Comparison of ENCODE assay signal across 32 cellular contexts in genomic region chr3:150152567-150152966, GRCh38.
"Had no signal": no experiment of that assay in that cellular context is flagged by ENCODE, and none has a peak within 500 bp of the region (broad histone marks: within the 10 kb centered on the region; RNA-seq: fewer than 3 reads in every experiment).

No MANE protein-coding gene starts in this region.

- H3K36me3 ChIP-seq: ascending aorta, brain microvascular endothelial cell had no signal

- ATAC-seq: activated CD4-positive, alpha-beta T cell treated with anti-CD3 and anti-CD28 coated beads for 36 hours; activated CD8-positive, alpha-beta memory T cell treated with anti-CD3 and anti-CD28 coated beads, Interleukin-2, amount 10 ng/mL, durations not matched to agents 7 days and 5 days; activated CD8-positive, alpha-beta T cell treated with anti-CD3 and anti-CD28 coated beads, Interleukin-2, amount 10 ng/mL, durations not matched to agents 7 days and 5 days; activated naive CD4-positive, alpha-beta T cell treated with anti-CD3 and anti-CD28 coated beads, Interleukin-2, amount 50 U/mL, for 72 hours; esophagus mucosa; T-helper 17 cell had no signal

- H3K9me3 Mint-ChIP-seq: activated CD4-positive, alpha-beta memory T cell treated with anti-CD3 and anti-CD28 coated beads for 36 hours; activated CD4-positive, alpha-beta T cell treated with anti-CD3 and anti-CD28 coated beads, Interleukin-2, amount 10 ng/mL, durations not matched to agents 24 days and 14 days; activated naive CD4-positive, alpha-beta T cell treated with anti-CD3 and anti-CD28 coated beads for 36 hours; activated naive CD4-positive, alpha-beta T cell treated with anti-CD3 and anti-CD28 coated beads, Interleukin-2, amount 50 U/mL, for 72 hours; activated naive CD8-positive, alpha-beta T cell treated with anti-CD3 and anti-CD28 coated beads, Interleukin-2, amount 10 ng/mL, durations not matched to agents 7 days and 5 days; activated T-helper 1 cell treated with anti-CD3 and anti-CD28 coated beads, Interleukin-12 subunit alpha, Interleukin-12 subunit beta, Interleukin-2, Interleukin-4 antibody, amounts not matched to agents 30 ng/mL and 10 ng/mL and 1 ng/mL, durations not matched to agents 14 hours and 24 hours and 36 hours; activated T-helper 2 cell treated with anti-CD3 and anti-CD28 coated beads, Interferon-gamma antibody, Interleukin-2, Interleukin-4, amounts not matched to agents 10 μg/mL and 5 μg/mL and 100 μg/mL, durations not matched to agents 14 hours and 24 hours and 36 hours; central memory CD8-positive, alpha-beta T cell; dendritic cell treated with granulocyte-macrophage colony-stimulating factor and Interleukin-4, amounts not matched to agents 40 ng/mL and 50 ng/mL, for 4 days; T-helper 2 cell treated with Interferon-gamma antibody and Interleukin-4, amounts not matched to agents 5 μg/mL and 100 μg/mL, for 36 hours had no signal

- DNase-seq: activated CD4-positive, alpha-beta memory T cell treated with anti-CD3 and anti-CD28 coated beads for 36 hours; activated CD4-positive, alpha-beta T cell treated with anti-CD3 and anti-CD28 coated beads for 36 hours; activated CD4-positive, alpha-beta T cell treated with anti-CD3 and anti-CD28 coated beads, Interleukin-2, amount 10 ng/mL, durations not matched to agents 24 days and 14 days; activated CD4-positive, CD25-positive, alpha-beta regulatory T cell; activated CD4-positive, CD25-positive, alpha-beta regulatory T cell treated with anti-CD3 and anti-CD28 coated beads, Interleukin-2, amount 50 U/mL, for 72 hours; activated CD8-positive, alpha-beta memory T cell treated with anti-CD3 and anti-CD28 coated beads, Interleukin-2, amount 10 ng/mL, durations not matched to agents 7 days and 5 days; activated CD8-positive, alpha-beta memory T cell treated with anti-CD3 and anti-CD28 coated beads, Interleukin-2, amount 50 U/mL, for 4 hours; activated CD8-positive, alpha-beta T cell treated with anti-CD3 and anti-CD28 coated beads, Interleukin-2, amount 10 ng/mL, durations not matched to agents 7 days and 5 days; activated effector memory CD4-positive, alpha-beta T cell treated with anti-CD3 and anti-CD28 coated beads, Interleukin-2, amount 50 U/mL, for 16 hours; activated naive CD4-positive, alpha-beta T cell treated with anti-CD3 and anti-CD28 coated beads for 36 hours; activated naive CD8-positive, alpha-beta T cell treated with anti-CD3 and anti-CD28 coated beads, Interleukin-2, amount 10 ng/mL, durations not matched to agents 7 days and 5 days; activated T-cell treated with anti-CD3 and anti-CD28 coated beads, Interleukin-2, amount 50 U/mL, for 1 hour; activated T-cell treated with anti-CD3 and anti-CD28 coated beads, Interleukin-2, amount 50 U/mL, for 48 hours; brain microvascular endothelial cell; dorsolateral prefrontal cortex; effector memory CD4-positive, alpha-beta T cell; endodermal cell; foreskin fibroblast; head of caudate nucleus; T-helper 1 cell; T-helper 17 cell; T1000 had no signal

- FAIRE-seq: frontal cortex had no signal

- H3K36me3 Mint-ChIP-seq: activated CD4-positive, alpha-beta memory T cell treated with anti-CD3 and anti-CD28 coated beads for 36 hours; activated CD8-positive, alpha-beta memory T cell treated with anti-CD3 and anti-CD28 coated beads, Interleukin-2, amount 10 ng/mL, durations not matched to agents 7 days and 5 days; activated naive CD4-positive, alpha-beta T cell treated with anti-CD3 and anti-CD28 coated beads, Interleukin-2, amount 50 U/mL, for 72 hours; activated naive CD8-positive, alpha-beta T cell treated with anti-CD3 and anti-CD28 coated beads, Interleukin-2, amount 10 ng/mL, durations not matched to agents 7 days and 5 days had no signal

- H3K4me3 Mint-ChIP-seq: activated CD4-positive, alpha-beta memory T cell treated with anti-CD3 and anti-CD28 coated beads for 36 hours; activated CD4-positive, alpha-beta T cell treated with anti-CD3 and anti-CD28 coated beads for 36 hours; activated CD4-positive, alpha-beta T cell treated with anti-CD3 and anti-CD28 coated beads, Interleukin-2, amount 10 ng/mL, durations not matched to agents 24 days and 14 days; activated CD8-positive, alpha-beta memory T cell treated with anti-CD3 and anti-CD28 coated beads, Interleukin-2, amount 10 ng/mL, durations not matched to agents 7 days and 5 days; activated CD8-positive, alpha-beta T cell treated with anti-CD3 and anti-CD28 coated beads, Interleukin-2, amount 10 ng/mL, durations not matched to agents 7 days and 5 days; activated naive CD4-positive, alpha-beta T cell treated with anti-CD3 and anti-CD28 coated beads for 36 hours; activated naive CD8-positive, alpha-beta T cell treated with anti-CD3 and anti-CD28 coated beads, Interleukin-2, amount 10 ng/mL, durations not matched to agents 7 days and 5 days; activated T-helper 1 cell treated with anti-CD3 and anti-CD28 coated beads, Interleukin-12 subunit alpha, Interleukin-12 subunit beta, Interleukin-2, Interleukin-4 antibody, amounts not matched to agents 30 ng/mL and 10 ng/mL and 1 ng/mL, durations not matched to agents 14 hours and 24 hours and 36 hours; central memory CD8-positive, alpha-beta T cell; dendritic cell treated with granulocyte-macrophage colony-stimulating factor and Interleukin-4, amounts not matched to agents 40 ng/mL and 50 ng/mL, for 4 days; endodermal cell; T-helper 17 cell; T-helper 2 cell treated with Interferon-gamma antibody and Interleukin-4, amounts not matched to agents 5 μg/mL and 100 μg/mL, for 36 hours had no signal

- H3K27me3 Mint-ChIP-seq: dendritic cell treated with granulocyte-macrophage colony-stimulating factor and Interleukin-4, amounts not matched to agents 40 ng/mL and 50 ng/mL, for 4 days had no signal

- H3K9me3 ChIP-seq: ascending aorta had no signal

- H3K4me3 ChIP-seq: ascending aorta, coronary artery, dorsolateral prefrontal cortex had no signal

- H3K27me3 ChIP-seq: ascending aorta, brain microvascular endothelial cell, dorsolateral prefrontal cortex had no signal

- H3K4me1 Mint-ChIP-seq: activated CD4-positive, alpha-beta T cell treated with anti-CD3 and anti-CD28 coated beads for 36 hours; activated CD4-positive, alpha-beta T cell treated with anti-CD3 and anti-CD28 coated beads, Interleukin-2, amount 10 ng/mL, durations not matched to agents 24 days and 14 days; central memory CD8-positive, alpha-beta T cell; T-helper 17 cell had no signal

- H3K27ac Mint-ChIP-seq: activated CD4-positive, alpha-beta memory T cell treated with anti-CD3 and anti-CD28 coated beads for 36 hours; activated CD4-positive, alpha-beta T cell treated with anti-CD3 and anti-CD28 coated beads for 36 hours; activated CD4-positive, alpha-beta T cell treated with anti-CD3 and anti-CD28 coated beads, Interleukin-2, amount 10 ng/mL, durations not matched to agents 24 days and 14 days; activated CD8-positive, alpha-beta memory T cell treated with anti-CD3 and anti-CD28 coated beads, Interleukin-2, amount 10 ng/mL, durations not matched to agents 7 days and 5 days; activated CD8-positive, alpha-beta T cell treated with anti-CD3 and anti-CD28 coated beads, Interleukin-2, amount 10 ng/mL, durations not matched to agents 7 days and 5 days; activated naive CD4-positive, alpha-beta T cell treated with anti-CD3 and anti-CD28 coated beads for 36 hours; activated naive CD4-positive, alpha-beta T cell treated with anti-CD3 and anti-CD28 coated beads, Interleukin-2, amount 50 U/mL, for 72 hours; activated naive CD8-positive, alpha-beta T cell treated with anti-CD3 and anti-CD28 coated beads, Interleukin-2, amount 10 ng/mL, durations not matched to agents 7 days and 5 days; activated T-helper 1 cell treated with anti-CD3 and anti-CD28 coated beads, Interleukin-12 subunit alpha, Interleukin-12 subunit beta, Interleukin-2, Interleukin-4 antibody, amounts not matched to agents 30 ng/mL and 10 ng/mL and 1 ng/mL, durations not matched to agents 14 hours and 24 hours and 36 hours; activated T-helper 2 cell treated with anti-CD3 and anti-CD28 coated beads, Interferon-gamma antibody, Interleukin-2, Interleukin-4, amounts not matched to agents 10 μg/mL and 5 μg/mL and 100 μg/mL, durations not matched to agents 14 hours and 24 hours and 36 hours; dendritic cell treated with granulocyte-macrophage colony-stimulating factor and Interleukin-4, amounts not matched to agents 40 ng/mL and 50 ng/mL, for 4 days; endodermal cell; T-helper 17 cell; T-helper 2 cell treated with Interferon-gamma antibody and Interleukin-4, amounts not matched to agents 5 μg/mL and 100 μg/mL, for 36 hours had no signal

- H3K27ac ChIP-seq: ascending aorta, brain microvascular endothelial cell, coronary artery, dorsolateral prefrontal cortex had no signal
